ENCODE assay signal across 7 cellular contexts in the genomic region with DNA sequence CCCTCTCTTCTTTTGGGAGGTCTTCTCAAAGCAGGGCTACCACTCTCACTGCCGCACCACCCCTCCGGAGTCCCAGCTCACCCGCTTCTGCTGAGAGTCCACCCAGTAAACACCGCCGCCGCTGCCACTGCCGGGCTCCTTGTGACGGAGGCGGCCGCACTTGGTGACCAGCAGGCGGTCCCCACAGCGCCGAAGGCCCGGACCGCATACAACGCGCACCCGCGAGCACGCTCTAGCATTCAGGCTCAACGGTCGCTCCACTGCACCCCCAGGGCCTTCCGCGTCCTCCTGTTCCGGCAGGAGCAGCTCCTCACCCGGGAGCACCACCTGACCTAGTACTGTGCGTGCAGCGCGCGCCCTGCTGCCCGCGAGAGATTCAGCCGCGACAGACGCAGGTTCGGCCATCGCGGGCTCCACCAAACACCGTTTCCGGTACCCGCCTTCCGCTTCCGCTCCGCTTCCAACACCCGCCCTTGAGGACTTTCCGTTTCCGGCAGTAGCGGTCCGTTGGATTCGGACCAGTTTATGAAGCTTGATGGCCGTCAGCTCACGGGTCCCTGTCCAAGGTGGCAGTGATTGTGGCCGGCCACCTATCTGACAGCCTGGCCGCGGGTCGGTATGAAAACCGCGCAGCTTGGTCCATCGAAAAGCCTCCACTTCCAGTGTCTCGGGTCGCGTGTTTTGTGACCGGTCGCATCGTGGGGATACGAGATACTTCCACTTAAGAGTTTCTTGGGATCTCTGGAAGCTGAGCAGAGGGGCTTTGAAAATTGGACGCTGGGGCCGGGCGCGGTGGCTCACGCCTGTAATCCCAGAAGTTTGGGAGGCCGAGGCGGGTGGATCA. TPM values are rescaled to one million over a fixed set of nuclear protein-coding genes. Genes with fewer than 3 reads are reported as not detected.
DNase-seq lines count a peak whose midpoint lies in the region; ATAC-seq and TF ChIP-seq lines count a peak whose summit lies in the region.

EXOSC3 (minus strand) TSS at position 425 of the 844 bp plus-strand sequence; CDS start at position 405, 20 bp downstream.

- ATAC-seq in GM18502 (IDR thresholded peaks at IDR 0.05; ENCODE audit: poor library complexity, unreplicated experiment): peak; percentile 93
- ATAC-seq in HG02943 (IDR thresholded peaks at IDR 0.05; ENCODE audit: low read depth, unreplicated experiment): peak; percentile 85
- ATAC-seq in sciatic nerve: peak; percentile 98

- in situ Hi-C loops in astrocyte of the cerebellum (cut with HindIII; ENCODE audit: low sequenced_read_pairs): no loop called here

- peak within 1 kb of the TSS; percentile 91 for H3K4me3 ChIP-seq in astrocyte of the cerebellum (ENCODE audit: low read depth, low read length)

- no peak for TF ChIP-seq CTCF in astrocyte of the cerebellum (IDR thresholded peaks at IDR 0.05; ENCODE audit: low read depth, low read length, missing control alignments)

- intact Hi-C loops in sciatic nerve (cut with DNase I): no loop called here

- DNase-seq in NCI-H187 treated with DMSO at 0.1 percent for 48 hours (lab: John Stamatoyannopoulos, UW) (peak; percentile 37), T-helper 22 cell (ENCODE audit: low read depth) (peak; percentile 76), astrocyte of the cerebellum (ENCODE audit: low read depth) (peak; percentile 77), hypothalamus (lab: John Stamatoyannopoulos, UW) (peak; percentile 35 to 92 (median 81)), sciatic nerve (ENCODE audit: low spot score) (peak; percentile 92)

RNA-seq across cellular contexts. Expression of gene EXOSC3, which starts in this region (rescaled TPM):
- 28.0 TPM for total RNA-seq in sciatic nerve

Comparison
In these comparisons a context has a peak if more than half of its experiments do, and no peak if none do; other contexts are left out.
1. Peak in every context shown above with its lines: DNase-seq, ATAC-seq and H3K4me3 ChIP-seq.
2. DNase-seq: peak in every context shown above with its lines; median percentile 92 in sciatic nerve; 81 in hypothalamus; 77 in astrocyte of the cerebellum; 76 in T-helper 22 cell; 37 in NCI-H187 treated with DMSO at 0.1 percent for 48 hours.